Comparison of ENCODE assay signal across 1 cellular context in genomic region chr3:188026191-188026968, GRCh38.
A peak's percentile ranks its signal among the peaks of the same experiment; 100 is the strongest.
TF ChIP-seq lines count a peak whose summit lies in the region.

No MANE protein-coding gene starts in this region.

TF ChIP-seq in HepG2, 621 proteins besides CTCF, POLR2A, EP300 and RAD21 (continued from another document and continues in another):
- TF ChIP-seq ZNF883 (CRISPR knock-in tag; IDR thresholded peaks at IDR 0.05; ENCODE audit: not compliant biosample characterization): no peak
- no peak for TF ChIP-seq RFX1 (IDR thresholded peaks at IDR 0.05)
- TF ChIP-seq KLF9 (CRISPR knock-in tag; IDR thresholded peaks at IDR 0.05; ENCODE audit: low read depth): no peak
- peak; percentile 92 for TF ChIP-seq GATAD2A (CRISPR knock-in tag; IDR thresholded peaks at IDR 0.05)
- no peak for TF ChIP-seq ZNF589 (CRISPR knock-in tag; conservative IDR thresholded peaks at IDR 0.05)
- TF ChIP-seq ZNF18 (CRISPR knock-in tag; IDR thresholded peaks at IDR 0.05; ENCODE audit: insufficient replicate concordance): no peak
- no peak for TF ChIP-seq ZBTB37 (CRISPR knock-in tag; IDR thresholded peaks at IDR 0.05)
- TF ChIP-seq, protein P1, sequence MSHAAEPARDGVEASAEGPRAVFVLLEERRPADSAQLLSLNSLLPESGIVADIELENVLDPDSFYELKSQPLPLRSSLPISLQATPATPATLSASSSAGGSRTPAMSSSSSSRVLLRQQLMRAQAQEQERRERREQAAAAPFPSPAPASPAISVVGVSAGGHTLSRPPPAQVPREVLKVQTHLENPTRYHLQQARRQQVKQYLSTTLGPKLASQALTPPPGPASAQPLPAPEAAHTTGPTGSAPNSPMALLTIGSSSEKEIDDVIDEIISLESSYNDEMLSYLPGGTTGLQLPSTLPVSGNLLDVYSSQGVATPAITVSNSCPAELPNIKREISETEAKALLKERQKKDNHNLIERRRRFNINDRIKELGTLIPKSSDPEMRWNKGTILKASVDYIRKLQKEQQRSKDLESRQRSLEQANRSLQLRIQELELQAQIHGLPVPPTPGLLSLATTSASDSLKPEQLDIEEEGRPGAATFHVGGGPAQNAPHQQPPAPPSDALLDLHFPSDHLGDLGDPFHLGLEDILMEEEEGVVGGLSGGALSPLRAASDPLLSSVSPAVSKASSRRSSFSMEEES (CRISPR knock-in tag; IDR thresholded peaks at IDR 0.05): peak; percentile 18; the same call in 1 of the 2 replicates
- TF ChIP-seq ESRRA (CRISPR knock-in tag; IDR thresholded peaks at IDR 0.05; ENCODE audit: low read depth): peak; percentile 39; the same call in 1 of the 2 replicates
- no peak for TF ChIP-seq MBNL3 (CRISPR knock-in tag; conservative IDR thresholded peaks at IDR 0.05)
- TF ChIP-seq ZNF296 (CRISPR knock-in tag; conservative IDR thresholded peaks at IDR 0.05): no peak
- no peak for TF ChIP-seq ZNF142 (CRISPR knock-in tag; IDR thresholded peaks at IDR 0.05)
- no peak for TF ChIP-seq MAFK (conservative IDR thresholded peaks at IDR 0.05 in 1 of 2, IDR thresholded peaks at IDR 0.05 in 1 of 2; ENCODE audit: low read length in 2 of 2)
- no peak for TF ChIP-seq SIX1 (CRISPR knock-in tag; IDR thresholded peaks at IDR 0.05; ENCODE audit: borderline replicate concordance)
- TF ChIP-seq ZNF20 (CRISPR knock-in tag; IDR thresholded peaks at IDR 0.05): no peak
- TF ChIP-seq ZNF704 (CRISPR knock-in tag; IDR thresholded peaks at IDR 0.05; ENCODE audit: borderline replicate concordance): no peak
- peak; percentile 55 for TF ChIP-seq TBL1XR1 (IDR thresholded peaks at IDR 0.05; ENCODE audit: borderline replicate concordance, low read length, partially characterized antibody)
- TF ChIP-seq ZNF703 (CRISPR knock-in tag; IDR thresholded peaks at IDR 0.05; ENCODE audit: borderline replicate concordance): no peak
- no peak for TF ChIP-seq HCFC1 (IDR thresholded peaks at IDR 0.05; ENCODE audit: low read depth, low read length)
- peak; percentile 61 for TF ChIP-seq CREM (IDR thresholded peaks at IDR 0.05)
- no peak for TF ChIP-seq CREM (CRISPR knock-in tag; IDR thresholded peaks at IDR 0.05)
- peak; percentile 94 for TF ChIP-seq NFIC (IDR thresholded peaks at IDR 0.05; ENCODE audit: low read length)
- TF ChIP-seq ZZZ3 (CRISPR knock-in tag; IDR thresholded peaks at IDR 0.05; ENCODE audit: borderline replicate concordance): no peak
- TF ChIP-seq, protein P2, sequence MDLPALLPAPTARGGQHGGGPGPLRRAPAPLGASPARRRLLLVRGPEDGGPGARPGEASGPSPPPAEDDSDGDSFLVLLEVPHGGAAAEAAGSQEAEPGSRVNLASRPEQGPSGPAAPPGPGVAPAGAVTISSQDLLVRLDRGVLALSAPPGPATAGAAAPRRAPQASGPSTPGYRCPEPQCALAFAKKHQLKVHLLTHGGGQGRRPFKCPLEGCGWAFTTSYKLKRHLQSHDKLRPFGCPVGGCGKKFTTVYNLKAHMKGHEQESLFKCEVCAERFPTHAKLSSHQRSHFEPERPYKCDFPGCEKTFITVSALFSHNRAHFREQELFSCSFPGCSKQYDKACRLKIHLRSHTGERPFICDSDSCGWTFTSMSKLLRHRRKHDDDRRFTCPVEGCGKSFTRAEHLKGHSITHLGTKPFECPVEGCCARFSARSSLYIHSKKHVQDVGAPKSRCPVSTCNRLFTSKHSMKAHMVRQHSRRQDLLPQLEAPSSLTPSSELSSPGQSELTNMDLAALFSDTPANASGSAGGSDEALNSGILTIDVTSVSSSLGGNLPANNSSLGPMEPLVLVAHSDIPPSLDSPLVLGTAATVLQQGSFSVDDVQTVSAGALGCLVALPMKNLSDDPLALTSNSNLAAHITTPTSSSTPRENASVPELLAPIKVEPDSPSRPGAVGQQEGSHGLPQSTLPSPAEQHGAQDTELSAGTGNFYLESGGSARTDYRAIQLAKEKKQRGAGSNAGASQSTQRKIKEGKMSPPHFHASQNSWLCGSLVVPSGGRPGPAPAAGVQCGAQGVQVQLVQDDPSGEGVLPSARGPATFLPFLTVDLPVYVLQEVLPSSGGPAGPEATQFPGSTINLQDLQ (CRISPR knock-in tag; IDR thresholded peaks at IDR 0.05): no peak
- TF ChIP-seq, protein P3, sequence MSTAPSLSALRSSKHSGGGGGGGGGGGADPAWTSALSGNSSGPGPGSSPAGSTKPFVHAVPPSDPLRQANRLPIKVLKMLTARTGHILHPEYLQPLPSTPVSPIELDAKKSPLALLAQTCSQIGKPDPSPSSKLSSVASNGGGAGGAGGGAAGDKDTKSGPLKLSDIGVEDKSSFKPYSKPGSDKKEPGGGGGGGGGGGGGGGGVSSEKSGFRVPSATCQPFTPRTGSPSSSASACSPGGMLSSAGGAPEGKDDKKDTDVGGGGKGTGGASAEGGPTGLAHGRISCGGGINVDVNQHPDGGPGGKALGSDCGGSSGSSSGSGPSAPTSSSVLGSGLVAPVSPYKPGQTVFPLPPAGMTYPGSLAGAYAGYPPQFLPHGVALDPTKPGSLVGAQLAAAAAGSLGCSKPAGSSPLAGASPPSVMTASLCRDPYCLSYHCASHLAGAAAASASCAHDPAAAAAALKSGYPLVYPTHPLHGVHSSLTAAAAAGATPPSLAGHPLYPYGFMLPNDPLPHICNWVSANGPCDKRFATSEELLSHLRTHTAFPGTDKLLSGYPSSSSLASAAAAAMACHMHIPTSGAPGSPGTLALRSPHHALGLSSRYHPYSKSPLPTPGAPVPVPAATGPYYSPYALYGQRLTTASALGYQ (CRISPR knock-in tag; IDR thresholded peaks at IDR 0.05): peak; percentile 79
- TF ChIP-seq ZNF724P (CRISPR knock-in tag; IDR thresholded peaks at IDR 0.05; ENCODE audit: borderline replicate concordance): no peak
- TF ChIP-seq ZNF138 (CRISPR knock-in tag; IDR thresholded peaks at IDR 0.05; ENCODE audit: low read depth): no peak
- TF ChIP-seq KDM6A (CRISPR knock-in tag; IDR thresholded peaks at IDR 0.05; ENCODE audit: low read depth): 0 out of 2 replicates have a peak, but pooled peaks have one; percentile 7
- TF ChIP-seq ZBTB26 (CRISPR knock-in tag; IDR thresholded peaks at IDR 0.05; ENCODE audit: borderline replicate concordance): 0 out of 2 replicates have a peak, but pooled peaks have one; percentile 34
- TF ChIP-seq FOXK1 (CRISPR knock-in tag; IDR thresholded peaks at IDR 0.05; ENCODE audit: borderline replicate concordance, low read depth): peak; percentile 81; the same call in 1 of the 2 replicates
- TF ChIP-seq, protein P4, sequence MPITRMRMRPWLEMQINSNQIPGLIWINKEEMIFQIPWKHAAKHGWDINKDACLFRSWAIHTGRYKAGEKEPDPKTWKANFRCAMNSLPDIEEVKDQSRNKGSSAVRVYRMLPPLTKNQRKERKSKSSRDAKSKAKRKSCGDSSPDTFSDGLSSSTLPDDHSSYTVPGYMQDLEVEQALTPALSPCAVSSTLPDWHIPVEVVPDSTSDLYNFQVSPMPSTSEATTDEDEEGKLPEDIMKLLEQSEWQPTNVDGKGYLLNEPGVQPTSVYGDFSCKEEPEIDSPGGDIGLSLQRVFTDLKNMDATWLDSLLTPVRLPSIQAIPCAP (CRISPR knock-in tag; IDR thresholded peaks at IDR 0.05; ENCODE audit: low read depth): no peak
- TF ChIP-seq ZFP37 (CRISPR knock-in tag; IDR thresholded peaks at IDR 0.05; ENCODE audit: borderline replicate concordance): no peak
- no peak for TF ChIP-seq BCL3 (CRISPR knock-in tag; IDR thresholded peaks at IDR 0.05)
- no peak for TF ChIP-seq ZC3H4 (CRISPR knock-in tag; IDR thresholded peaks at IDR 0.05; ENCODE audit: borderline replicate concordance)
